ENCODE assay signal across 2 cellular contexts in genomic region chr1:157641177-157641576, GRCh38.
TF ChIP-seq lines count a peak whose summit lies in the region.

No MANE protein-coding gene starts in this region.

TF ChIP-seq in GM23338, 12 proteins besides CTCF, POLR2A, EP300 and RAD21:
- no peak for TF ChIP-seq CREB1 (CRISPR knock-in tag; IDR thresholded peaks at IDR 0.05; ENCODE audit: low read depth)
- TF ChIP-seq ZNF462 (CRISPR knock-in tag; IDR thresholded peaks at IDR 0.05): peak; percentile 71
- TF ChIP-seq ETS1 (IDR thresholded peaks at IDR 0.05): no peak
- no peak for TF ChIP-seq NANOG (IDR thresholded peaks at IDR 0.05; ENCODE audit: borderline replicate concordance)
- TF ChIP-seq EZH2 (IDR thresholded peaks at IDR 0.05; ENCODE audit: low read depth, unreplicated experiment): no peak
- no peak for TF ChIP-seq POLR2AphosphoS5 (IDR thresholded peaks at IDR 0.05; ENCODE audit: low read depth)
- TF ChIP-seq ZNF331 (CRISPR knock-in tag; IDR thresholded peaks at IDR 0.05; ENCODE audit: low read depth): no peak
TF ChIP-seq in GM23338: peak in this region for 1.

TF ChIP-seq in H1, 55 proteins besides CTCF, POLR2A, EP300 and RAD21:
- TF ChIP-seq CHD1 (IDR thresholded peaks at IDR 0.05; ENCODE audit: low read depth, low read length): no peak
- TF ChIP-seq CEBPB (IDR thresholded peaks at IDR 0.05; ENCODE audit: low read depth, low read length): no peak
- TF ChIP-seq ASH2L (IDR thresholded peaks at IDR 0.05; ENCODE audit: low read length): no peak
- no peak for TF ChIP-seq TAF7 (optimal IDR thresholded peaks at IDR 0.05; ENCODE audit: borderline replicate concordance, low read depth, low read length)
- no peak for TF ChIP-seq TAF1 (IDR thresholded peaks at IDR 0.05; ENCODE audit: low read depth, low read length)
- TF ChIP-seq BRCA1 (IDR thresholded peaks at IDR 0.05; ENCODE audit: low read depth, low read length): no peak
- TF ChIP-seq CREB1 (IDR thresholded peaks at IDR 0.05): no peak
- no peak for TF ChIP-seq SIN3A (conservative IDR thresholded peaks at IDR 0.05 in 1 of 2, IDR thresholded peaks at IDR 0.05 in 1 of 2; ENCODE audit: low read depth in 1 of 2, low read length in 2 of 2)
- no peak for TF ChIP-seq HDAC2 (IDR thresholded peaks at IDR 0.05; ENCODE audit: borderline replicate concordance in 1 of 2, low read depth in 2 of 2, low read length in 2 of 2)
- TF ChIP-seq SP1 (IDR thresholded peaks at IDR 0.05; ENCODE audit: low read depth, low read length): no peak
- TF ChIP-seq JUN (IDR thresholded peaks at IDR 0.05; ENCODE audit: low read depth, low read length): no peak
- no peak for TF ChIP-seq KDM5A (IDR thresholded peaks at IDR 0.05; ENCODE audit: low read length)
- no peak for TF ChIP-seq POU5F1 (IDR thresholded peaks at IDR 0.05; ENCODE audit: low read depth, low read length)
- TF ChIP-seq HDAC6 (IDR thresholded peaks at IDR 0.05; ENCODE audit: low read depth, low read length): no peak
- TF ChIP-seq TCF12 (IDR thresholded peaks at IDR 0.05; ENCODE audit: low read depth, low read length): no peak
